Comparison of ENCODE assay signal across 10 cellular contexts in genomic region chr16:2236362-2237075, GRCh38. TPM values are rescaled to one million over a fixed set of nuclear protein-coding genes. Genes with fewer than 3 reads are reported as not detected.
A peak's percentile ranks its signal among the peaks of the same experiment; 100 is the strongest.
DNase-seq lines count a peak whose midpoint lies in the region; ATAC-seq, FAIRE-seq and TF ChIP-seq lines count a peak whose summit lies in the region.
"Had no signal": no experiment of that assay in that cellular context is flagged by ENCODE, and none has a peak within 500 bp of the region (broad histone marks: within the 10 kb centered on the region; RNA-seq: fewer than 3 reads in every experiment).

Gene DNASE1L2 (plus strand): TSS chr16:2236444. CDS start chr16:2236817, 373 bp downstream.

- H3K18ac ChIP-seq in H1 (ENCODE audit: extremely low read depth, low read length) = no peak within 1 kb of the TSS; the same call in 1 of the 2 replicates

- no peaks in the 10 kb centered on the region for H3K79me1 ChIP-seq in H1 (ENCODE audit: low read depth, low read length)

- H3K23me2 ChIP-seq in H1 (ENCODE audit: low read depth, low read length) = peaks cover 16% of the 10 kb centered on the region; the same call in 1 of the 2 replicates

- no peak for ATAC-seq in GM18517 (IDR thresholded peaks at IDR 0.05; ENCODE audit: unreplicated experiment)

- no peak within 1 kb of the TSS for H3K4ac ChIP-seq in H1 (replicated peaks; ENCODE audit: insufficient read length, low read depth, low read length)

- TF ChIP-seq EP300 in H1 (IDR thresholded peaks at IDR 0.05; ENCODE audit: borderline replicate concordance in 1 of 2, low read depth in 2 of 2, low read length in 2 of 2) = no peak

- TF ChIP-seq CTCF in AG04450 (IDR thresholded peaks at IDR 0.05; ENCODE audit: low read depth, low read length) (no peak), H1 (IDR thresholded peaks at IDR 0.05; ENCODE audit: control extremely low read depth in 1 of 3, insufficient read depth in 1 of 3, low read depth in 1 of 3, low read length in 3 of 3) (peak in 1 of 3 experiments; percentile 0; a peak in 1 of 4 replicates), lower leg skin (IDR thresholded peaks at IDR 0.05) (no peak)

- no peak within 1 kb of the TSS for H2BK120ac ChIP-seq in H1 (replicated peaks; ENCODE audit: low read depth, low read length)

- H3K4me2 ChIP-seq in H1 (ENCODE audit: insufficient read depth in 1 of 2, low read depth in 2 of 2, low read length in 2 of 2) = peak within 1 kb of the TSS; percentile 78 to 82

- no peak within 1 kb of the TSS for H2BK12ac ChIP-seq in H1 (ENCODE audit: low read depth, low read length)

- no peak within 1 kb of the TSS for H3K14ac ChIP-seq in H1 (ENCODE audit: insufficient read length)

- H3K9ac ChIP-seq in HUES6 (ENCODE audit: low read length) (no peak within 1 kb of the TSS), H1 (replicated peaks in 1 of 4; ENCODE audit: extremely low read depth in 1 of 4, low read depth in 3 of 4, low read length in 3 of 4) (no peak within 1 kb of the TSS)

- H4K91ac ChIP-seq in H1 (replicated peaks; ENCODE audit: insufficient read length, low read length) = no peak within 1 kb of the TSS

- H3K27me3 ChIP-seq in AG04450 (ENCODE audit: control insufficient read depth, insufficient read depth, low read length) (peaks cover 13% of the 10 kb centered on the region), HUES6 (ENCODE audit: control insufficient read depth, insufficient read depth, low read length) (peaks cover 25% of the 10 kb centered on the region), H1 (replicated peaks in 1 of 4; ENCODE audit: control insufficient read depth in 3 of 4, extremely low read depth in 1 of 4, insufficient read depth in 3 of 4, low read length in 3 of 4) (peaks cover 4 to 20% (median 16%) of the 10 kb centered on the region in 4 experiments; a peak in 6 of 7 replicates)

- intact Hi-C loops in lower leg skin (cut with DNase I; ENCODE audit: low total_unique reads) = loop anchor here (10.0 kb wide), 1 partner anchor 268 kb away; no protein-coding TSS in a partner anchor

- peak within 1 kb of the TSS; percentile 68; the same call in 1 of the 2 replicates for H4K8ac ChIP-seq in H1 (ENCODE audit: extremely low read depth, insufficient read depth, low read length)

- no peak within 1 kb of the TSS for H3K23ac ChIP-seq in H1 (ENCODE audit: insufficient read length)

- H3K9me3 ChIP-seq in AG04450 (ENCODE audit: control insufficient read depth, insufficient read depth, low read length) = no peaks in the 10 kb centered on the region; the same call in 1 of the 2 replicates
- no peaks in the 10 kb centered on the region for H3K9me3 ChIP-seq in HUES6 (ENCODE audit: control insufficient read depth, insufficient read depth, low read depth, low read length)
- no peaks in the 10 kb centered on the region for H3K9me3 ChIP-seq in H1 (ENCODE audit: insufficient read depth in 2 of 2, low read depth in 1 of 2, low read length in 1 of 2)

- H3K4me1 ChIP-seq in HUES6 (ENCODE audit: control insufficient read depth, insufficient read depth, low read length) (peaks cover 17% of the 10 kb centered on the region), H1 (replicated peaks in 1 of 4; ENCODE audit: control insufficient read depth in 3 of 4, insufficient read depth in 4 of 4, low read length in 3 of 4) (peaks cover 0 to 19% (median 10%) of the 10 kb centered on the region in 4 experiments; a peak in 5 of 7 replicates)

- no peak within 1 kb of the TSS for H2AFZ ChIP-seq in H1 (ENCODE audit: low read length)

- peaks cover 0 to 13% of the 10 kb centered on the region in 2 experiments for H4K20me1 ChIP-seq in H1 (replicated peaks in 1 of 2; ENCODE audit: control insufficient read depth in 1 of 2, insufficient read depth in 2 of 2, low read length in 2 of 2)

- WGBS in H1 (ENCODE audit: extremely low coverage in 1 of 2, insufficient coverage in 1 of 2, insufficient read length in 1 of 2, insufficient replicate concordance in 2 of 2, low coverage in 1 of 2, low lambda C conversion rate in 2 of 2, missing lambda C conversion rate in 1 of 2), 2 experiments = 11% methylated on average over 41 of the region's 61 CpGs; no CpG with 5 or more reads in 1 of the 2 experiments
- WGBS in lower leg skin, 2 donors = 0 to 2% methylated on average over 12 to 31 of the region's 61 CpGs

- no peak for TF ChIP-seq RAD21 in H1 (IDR thresholded peaks at IDR 0.05 in 1 of 2, conservative IDR thresholded peaks at IDR 0.05 in 1 of 2; ENCODE audit: low read depth in 2 of 2, low read length in 2 of 2)

- H2BK5ac ChIP-seq in H1 (ENCODE audit: low read depth, low read length) = no peak within 1 kb of the TSS

- H3K27ac ChIP-seq in AG04450 (ENCODE audit: low read depth, low read length) (no peak within 1 kb of the TSS), HUES6 (ENCODE audit: low read depth, low read length) (no peak within 1 kb of the TSS), H1 (ENCODE audit: low read depth, low read length) (no peak within 1 kb of the TSS)

- peak in 1 of 2 experiments; percentile 46; a peak in 1 of 3 replicates for TF ChIP-seq POLR2A in H1 (IDR thresholded peaks at IDR 0.05; ENCODE audit: control extremely low read depth in 1 of 2, low read depth in 2 of 2, low read length in 2 of 2)
- TF ChIP-seq POLR2A in lower leg skin (IDR thresholded peaks at IDR 0.05) = no peak

- no peak within 1 kb of the TSS for H2BK15ac ChIP-seq in H1 (ENCODE audit: low read length)

- H2AK5ac ChIP-seq in H1 (ENCODE audit: low read depth, low read length) = no peak within 1 kb of the TSS

- H3K79me2 ChIP-seq in H1 (ENCODE audit: control insufficient read depth in 1 of 2, insufficient read depth in 2 of 2, low read length in 2 of 2) = no peaks in the 10 kb centered on the region

- DNase-seq in AG04450 (ENCODE audit: low read depth, low spot score) = no peak
- DNase-seq in H1 (ENCODE audit: low read depth in 1 of 2, low spot score in 2 of 2) = peak in 1 of 2 experiments; percentile 79
- no peak for DNase-seq in lower leg skin (ENCODE audit: low spot score in 2 of 2)
- DNase-seq in NCI-H1694 treated with DMSO at 0.1 percent for 48 hours (lab: John Stamatoyannopoulos, UW) = no peak
- no peak for DNase-seq in activated gamma-delta T cell (lab: John Stamatoyannopoulos, UW)
- no peak for DNase-seq in activated naive CD4-positive, alpha-beta T cell treated with Interleukin-2 at 50 U/mL for 16 hours
- DNase-seq: activated naive CD4-positive, alpha-beta T cell treated with anti-CD3 and anti-CD28 coated beads for 36 hours had no signal

- no peak for FAIRE-seq in H1 (lab: Jason Lieb, UNC)
- FAIRE-seq: G401.6 had no signal

- POLR2A ChIA-PET in AG04450 (lab: Yijun Ruan, JAX) = interaction anchor here (0.8 to 1.2 kb wide), 5 partner anchors 14 to 81 kb away, joined by 3 to 4 read pairs (median 3); partner anchors contain the start of genes PGP and TRAF7
- POLR2A ChIA-PET in H1 (lab: Charles Lee; ENCODE audit: partially characterized antibody) = interaction anchor here (0.7 to 8.6 kb wide), 22 partner anchors 9 to 80 kb away, joined by 3 to 181 read pairs (median 5); partner anchors contain the start of genes E4F1, ECI1, MLST8 and PGP

- H3K4me3 ChIP-seq in AG04450 (ENCODE audit: low read depth, low read length) = peak within 1 kb of the TSS; percentile 36
- peak within 1 kb of the TSS; percentile 49 for H3K4me3 ChIP-seq in HUES6 (ENCODE audit: low read depth, low read length)
- peak within 1 kb of the TSS; percentile 19 to 63 (median 37); a peak in 7 of 8 replicates for H3K4me3 ChIP-seq in H1 (ENCODE audit: extremely low read depth in 1 of 4, insufficient read depth in 2 of 4, low read depth in 3 of 4, low read length in 4 of 4)
- H3K4me3 ChIP-seq in lower leg skin (ENCODE audit: low read depth, poor library complexity, severe bottlenecking) = no peak within 1 kb of the TSS

- no peak within 1 kb of the TSS for H4K5ac ChIP-seq in H1 (ENCODE audit: insufficient read length, low read depth, low read length)

- no peak within 1 kb of the TSS for H2BK20ac ChIP-seq in H1 (ENCODE audit: low read length)

- CTCF ChIA-PET in AG04450 (lab: Charles Lee) = interaction anchor here (1.0 kb wide), 1 partner anchor 14 kb away, joined by 4 read pairs; the partner anchor contains the start of gene ECI1
- CTCF ChIA-PET in H1 (lab: Charles Lee; ENCODE audit: partially characterized antibody) = interaction anchor here (1.0 to 2.7 kb wide), 5 partner anchors 8 to 42 kb away, joined by 4 to 9 read pairs (median 6); partner anchors contain the start of gene ECI1

- H3K56ac ChIP-seq in H1 (replicated peaks; ENCODE audit: insufficient read length, low read depth, low read length) = no peak within 1 kb of the TSS

- H3K36me3 ChIP-seq in HUES6 (ENCODE audit: control insufficient read depth, insufficient read depth, low read length) (peaks cover 41% of the 10 kb centered on the region), H1 (ENCODE audit: control insufficient read depth in 2 of 4, insufficient read depth in 4 of 4, low read length in 3 of 4) (peaks cover 3 to 39% (median 5%) of the 10 kb centered on the region in 4 experiments; a peak in 4 of 8 replicates)

TF ChIP-seq in H1, 55 proteins besides CTCF, POLR2A, EP300 and RAD21 (continues in another document):
- no peak for TF ChIP-seq CEBPB (IDR thresholded peaks at IDR 0.05; ENCODE audit: low read depth, low read length)
- TF ChIP-seq EGR1 (IDR thresholded peaks at IDR 0.05; ENCODE audit: borderline replicate concordance, low read depth, low read length) = peak; percentile 82; the same call in 1 of the 2 replicates
- TF ChIP-seq RBBP5 (IDR thresholded peaks at IDR 0.05; ENCODE audit: borderline replicate concordance, low read depth, low read length) = 0 out of 2 replicates have a peak, but pooled peaks have one; percentile 21
- TF ChIP-seq TAF1 (IDR thresholded peaks at IDR 0.05; ENCODE audit: low read depth, low read length) = peak; percentile 42; the same call in 1 of the 2 replicates
- TF ChIP-seq ATF3 (IDR thresholded peaks at IDR 0.05; ENCODE audit: insufficient read depth, low read depth, low read length) = no peak
- 0 out of 2 replicates have a peak, but pooled peaks have one; percentile 40 for TF ChIP-seq TBP (IDR thresholded peaks at IDR 0.05; ENCODE audit: low read depth, low read length)

RNA-seq across cellular contexts. Expression of gene DNASE1L2, which starts in this region (rescaled TPM):
- polyA plus RNA-seq in AG04450 (2011; rRNA removed) = 0.14 and 0.19 TPM in 2 replicates
- 0.14 and 0.17 TPM in 2 replicates for polyA minus RNA-seq in AG04450 (2011; rRNA and poly(A)+ RNA removed)
- 0.19 and 0.35 TPM in 2 replicates for total RNA-seq in H1 (2021; fragmentation: NEBNext Ultra II Directional; extraction: Animal tissue kit (Norgen Biotek cat#: 25700))
- 0.75 and 0.97 TPM in 2 replicates for polyA plus RNA-seq in H1 (2011; rRNA removed)
- 0.41 TPM for polyA plus RNA-seq in H1 (2011; cell fraction: cytosol; rRNA removed)
- polyA plus RNA-seq in H1 (2011; cell fraction: nucleus; rRNA removed) = 2.0 TPM
- 0.20 to 0.64 TPM (median 0.42 TPM) in 4 replicates for polyA plus RNA-seq in H1 (2012, experiment 1 of 2)
- polyA plus RNA-seq in H1 (2012, experiment 2 of 2) = 0.24 TPM
- 0.28 TPM for polyA plus RNA-seq in H1 (2013, experiment 1 of 2)
- polyA plus RNA-seq in H1 (2013, experiment 2 of 2) = 0.22 TPM
- polyA minus RNA-seq in H1 (2011; rRNA and poly(A)+ RNA removed) = 0.09 and 0.12 TPM in 2 replicates
- not detected for polyA minus RNA-seq in H1 (2011; cell fraction: cytosol; rRNA and poly(A)+ RNA removed)
- polyA minus RNA-seq in H1 (2011; cell fraction: nucleus; rRNA and poly(A)+ RNA removed) = 0.60 TPM
- 10 to 100 TPM; 39.8 to 93.3 (median 55.0) TPM for total RNA-seq in lower leg skin

Comparison
In these comparisons a context has a peak if more than half of its experiments do, and no peak if none do; other contexts are left out.
1. RNA of gene DNASE1L2 (total RNA-seq): 39.8 to 93.3 TPM in lower leg skin; 0.19 to 0.35 TPM in H1; every median in the first group is over 10 times any median in the second.